In the genomic region with DNA sequence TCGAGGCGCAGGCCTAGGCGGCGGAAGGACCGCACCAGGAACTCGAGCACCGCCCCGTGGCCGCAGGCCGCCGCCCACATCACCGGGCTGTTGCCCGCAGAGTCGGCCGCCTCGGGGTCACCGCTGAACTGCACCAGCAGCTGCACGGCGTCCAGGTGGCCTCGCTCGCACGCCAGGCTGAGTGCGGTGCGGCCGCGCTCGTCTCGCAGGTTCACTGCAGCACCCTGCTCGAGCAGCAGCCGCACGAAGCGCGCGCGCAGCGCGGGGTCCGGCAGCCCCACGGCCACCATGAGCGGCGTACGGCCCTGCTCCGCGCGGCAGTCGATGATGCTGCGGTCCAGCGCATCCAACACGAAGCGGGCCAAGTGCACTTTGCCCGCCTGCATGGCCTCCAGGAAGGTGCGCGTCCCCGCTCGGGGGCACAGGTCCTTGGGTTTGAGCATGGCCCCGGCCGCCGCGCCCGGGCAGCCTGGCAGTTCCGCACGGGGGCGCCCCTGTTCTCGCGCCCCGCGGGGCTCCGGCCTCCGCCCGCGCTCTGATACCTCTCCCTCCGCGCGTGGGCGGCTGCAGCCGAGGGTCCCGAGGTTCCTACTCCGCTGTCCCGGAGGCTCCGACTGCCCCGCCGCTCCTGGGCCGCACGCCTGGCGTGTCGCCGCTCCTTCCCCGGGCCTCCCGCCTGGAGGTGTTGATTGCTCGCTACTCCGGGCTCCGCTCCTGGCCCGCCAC, we compare ENCODE assay signal across 8 cellular contexts. TPM values are rescaled to one million over a fixed set of nuclear protein-coding genes. Genes with fewer than 3 reads are reported as not detected.
A peak's percentile ranks its signal among the peaks of the same experiment; 100 is the strongest.
DNase-seq lines count a peak whose midpoint lies in the region; TF ChIP-seq lines count a peak whose summit lies in the region.

No MANE protein-coding gene starts in this region.

- intact Hi-C loops in MCF 10A (cut with micrococcal nuclease), result no loop called here

- no peak overlapping the region for H3K27ac Mint-ChIP-seq in MCF 10A (ENCODE audit: low read depth, unreplicated experiment)

- no peaks in the 10 kb centered on the region for H3K79me2 ChIP-seq in DOHH2 (ENCODE audit: control insufficient read depth, low read length)

- no peaks in the 10 kb centered on the region for H3K4me1 Mint-ChIP-seq in MCF 10A (ENCODE audit: insufficient read depth, unreplicated experiment)

- peak overlapping the region; percentile 61 for H3K4me3 ChIP-seq in DOHH2 (ENCODE audit: low read length)

- H3K4me1 ChIP-seq in DOHH2 (ENCODE audit: control insufficient read depth, low read length), result peaks cover 21% of the 10 kb centered on the region

- BruUV-seq in MCF 10A (replicated peaks; lab: Mats Ljungman, UMichigan), result no TSS peak

- H3K9me2 ChIP-seq in DOHH2 (replicated peaks; ENCODE audit: control insufficient read depth, low read length), result no peaks in the 10 kb centered on the region

- H4K20me1 ChIP-seq in DOHH2 (ENCODE audit: control insufficient read depth, insufficient read depth, low read depth, low read length), result no peaks in the 10 kb centered on the region

- H3K36me3 ChIP-seq in DOHH2 (ENCODE audit: control insufficient read depth, low read length), result no peaks in the 10 kb centered on the region

- 0 out of 2 replicates have a peak, but pooled peaks cover 3% of the 10 kb centered on the region for H3F3A ChIP-seq in DOHH2 (ENCODE audit: control insufficient read depth, insufficient read depth)

- TF ChIP-seq CTCF in DOHH2 (IDR thresholded peaks at IDR 0.05; ENCODE audit: low read depth, low read length, poor library complexity, severe bottlenecking) (peak; percentile 75), MCF 10A (IDR thresholded peaks at IDR 0.05; ENCODE audit: unreplicated experiment) (peak; percentile 53)

- H3K27me3 Mint-ChIP-seq in MCF 10A (ENCODE audit: insufficient read depth, unreplicated experiment), result no peaks in the 10 kb centered on the region

- H3K27me3 ChIP-seq in DOHH2 (ENCODE audit: control insufficient read depth, low read length), result peaks cover 44% of the 10 kb centered on the region

- DNase-seq in HuH-7 (ENCODE audit: low spot score), result peak; percentile 84
- DNase-seq in T-helper 2 cell, result peak; percentile 14 to 65 (median 34)
- DNase-seq in MCF 10A (ENCODE audit: unreplicated experiment), result no peak
- DNase-seq in kidney tubule cell (ENCODE audit: low spot score), result peak; percentile 31
- peak in 2 of 3 donors; percentile 13 to 41 for DNase-seq in stimulated activated CD4-positive, alpha-beta T cell treated with anti-CD3 and anti-CD28 coated beads, TNF-alpha, amount 100 ng/mL, for 48 hours (ENCODE audit: low read depth in 3 of 3)
- DNase-seq in NAMALWA (ENCODE audit: low spot score), result no peak
- DNase-seq in cerebellar cortex (ENCODE audit: low spot score), result no peak

- POLR2A ChIA-PET in MCF 10A (lab: Yijun Ruan, JAX), result interaction anchor here (0.6 kb wide), 1 partner anchor 51 kb away, joined by 4 read pairs; no protein-coding TSS in a partner anchor

- CTCF ChIA-PET in MCF 10A (lab: Yijun Ruan, JAX), result interaction anchor here (0.9 to 1.8 kb wide), 3 partner anchors 12 to 56 kb away, joined by 3 to 6 read pairs (median 3); no protein-coding TSS in a partner anchor

- H3K9me3 Mint-ChIP-seq in MCF 10A (ENCODE audit: unreplicated experiment), result no peaks in the 10 kb centered on the region

- H3K36me3 Mint-ChIP-seq in MCF 10A (ENCODE audit: insufficient read depth, unreplicated experiment), result no peaks in the 10 kb centered on the region

- peak overlapping the region; percentile 65 for H3K4me2 ChIP-seq in DOHH2 (ENCODE audit: low read length)

- no peak overlapping the region for H3K27ac ChIP-seq in DOHH2 (ENCODE audit: low read depth, low read length)

- peak overlapping the region; percentile 64 for H3K4me3 Mint-ChIP-seq in MCF 10A (ENCODE audit: unreplicated experiment)

- H3K9me3 ChIP-seq in DOHH2 (ENCODE audit: control insufficient read depth, insufficient read depth, low read length), result no peaks in the 10 kb centered on the region

RNA-seq across cellular contexts. Expression of a gene that starts 0.6 kb away (rescaled TPM):
- not detected in 2 replicates for total RNA-seq in MCF 10A (2022)

RNA-seq across cellular contexts. Expression of a gene that starts 25.4 kb away (rescaled TPM):
- total RNA-seq in MCF 10A (2022), result 0.15 and 0.84 TPM in 2 replicates

RNA-seq across cellular contexts. Expression of a gene that starts 41.2 kb away (rescaled TPM):
- 14.9 and 15.7 TPM in 2 replicates for total RNA-seq in MCF 10A (2022)

RNA-seq across cellular contexts. Expression of a gene that starts 43.4 kb away (rescaled TPM):
- 9.3 and 9.5 TPM in 2 replicates for total RNA-seq in MCF 10A (2022)

RNA-seq across cellular contexts. Expression of a gene that starts 58.4 kb away (rescaled TPM):
- 36.0 and 45.3 TPM in 2 replicates for total RNA-seq in MCF 10A (2022)

Comparison
In these comparisons a context has a peak if more than half of its experiments do, and no peak if none do; other contexts are left out.
1. DNase-seq: peak in HuH-7 (single experiment), T-helper 2 cell (5 of 5), kidney tubule cell (single experiment) and stimulated activated CD4-positive, alpha-beta T cell treated with anti-CD3 and anti-CD28 coated beads, TNF-alpha, amount 100 ng/mL, for 48 hours (2 of 3); none in MCF 10A (single experiment), NAMALWA (single experiment) and cerebellar cortex (single experiment).